15 cellular contexts compared by ENCODE assay signal in the genomic region with DNA sequence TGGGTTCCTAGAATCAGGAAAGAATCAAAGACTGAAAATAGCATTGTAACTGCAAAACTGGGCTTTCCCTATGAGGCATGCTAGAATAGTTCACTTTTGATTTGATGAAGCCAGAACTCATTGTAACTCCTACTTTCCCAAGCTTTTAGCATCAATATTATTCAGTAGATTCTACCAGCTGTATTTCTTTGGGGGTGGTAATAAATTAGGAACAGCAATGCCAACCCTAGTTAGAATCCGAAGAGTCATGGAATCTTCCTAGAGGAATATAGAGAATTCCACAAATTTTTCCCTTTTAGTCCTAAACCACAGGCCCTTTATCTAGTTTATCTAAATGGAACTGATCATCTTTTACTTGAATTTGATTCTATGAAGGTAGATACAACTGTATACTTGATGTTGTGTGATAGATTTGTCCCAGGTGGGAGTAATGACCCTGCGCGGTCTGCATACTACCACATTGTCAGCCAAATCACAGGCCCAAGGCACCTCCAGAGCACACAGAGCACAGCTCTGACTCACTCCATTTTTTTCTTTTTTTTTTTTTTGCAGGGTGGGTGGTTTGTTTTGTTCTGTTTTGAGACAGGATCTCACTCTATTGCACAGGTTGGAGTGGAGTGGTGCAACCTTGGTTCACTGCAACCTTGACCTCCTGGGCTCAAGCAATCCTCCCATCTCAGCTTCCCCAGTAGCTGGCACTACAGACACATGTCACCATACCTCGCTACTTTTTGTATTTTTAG.
A peak's percentile ranks its signal among the peaks of the same experiment; 100 is the strongest.
DNase-seq lines count a peak whose midpoint lies in the region; ATAC-seq and TF ChIP-seq lines count a peak whose summit lies in the region.
"Had no signal": no experiment of that assay in that cellular context is flagged by ENCODE, and none has a peak within 500 bp of the region (broad histone marks: within the 10 kb centered on the region; RNA-seq: fewer than 3 reads in every experiment).

No MANE protein-coding gene starts in this region.

- H3K4me3 Mint-ChIP-seq in activated T-cell treated with anti-CD3 and anti-CD28 coated beads, Interleukin-2, amount 50 U/mL, for 72 hours = peak overlapping the region in 1 of 2 donors; percentile 26

- H3K4me1 Mint-ChIP-seq in activated T-cell treated with anti-CD3 and anti-CD28 coated beads, Interleukin-2, amount 50 U/mL, for 72 hours (ENCODE audit: low read depth) = peaks cover 9% of the 10 kb centered on the region

- H3K27ac ChIP-seq in epithelial cell of prostate (peak overlapping the region; percentile 61), tibial artery (peak overlapping the region; percentile 29 to 33)
- H3K27ac ChIP-seq: thyroid gland had no signal

- H3K27me3 ChIP-seq in tibial artery = no peaks in the 10 kb centered on the region
- H3K27me3 ChIP-seq: thyroid gland had no signal

- H3K27ac Mint-ChIP-seq in activated T-cell treated with anti-CD3 and anti-CD28 coated beads, Interleukin-2, amount 50 U/mL, for 72 hours = no peak overlapping the region

- H3K36me3 Mint-ChIP-seq in activated T-cell treated with anti-CD3 and anti-CD28 coated beads, Interleukin-2, amount 50 U/mL, for 72 hours (ENCODE audit: insufficient read depth in 2 of 2) = peaks cover 1 to 2% of the 10 kb centered on the region in 2 donors

- H3K4me3 ChIP-seq in tibial artery = no peak overlapping the region
- H3K4me3 ChIP-seq: thyroid gland had no signal

- intact Hi-C loops in tibial artery (cut with DNase I; ENCODE audit: low total_unique reads) = no loop called here

- ATAC-seq in activated T-cell treated with anti-CD3 and anti-CD28 coated beads, Interleukin-2, amount 50 U/mL, for 72 hours (replicated peaks in 1 of 2) = peak; percentile 66 to 85
- peak; percentile 36 for ATAC-seq in HG03432 (IDR thresholded peaks at IDR 0.05; ENCODE audit: unreplicated experiment)
- ATAC-seq in activated CD4-positive, CD25-positive, alpha-beta regulatory T cell treated with anti-CD3 and anti-CD28 coated beads, Interleukin-2, amount 50 U/mL, for 24 hours = no peak

- peak; percentile 1 to 5 for DNase-seq in activated T-cell treated with anti-CD3 and anti-CD28 coated beads, Interleukin-2, amount 50 U/mL, for 72 hours
- no peak for DNase-seq in activated T-cell treated with anti-CD3 and anti-CD28 coated beads, Interleukin-2, amount 50 U/mL, for 48 hours
- DNase-seq in epithelial cell of prostate (ENCODE audit: low read depth, low spot score) (no peak), tibial artery (no peak), epidermal melanocyte (ENCODE audit: insufficient read length, low spot score) (no peak)
- DNase-seq in activated effector memory CD4-positive, alpha-beta T cell treated with anti-CD3 and anti-CD28 coated beads, Interleukin-2, amount 50 U/mL, for 16 hours = no peak
- DNase-seq: ACHN; activated CD4-positive, alpha-beta T cell treated with anti-CD3 and anti-CD28 coated beads, Interleukin-2, amount 50 U/mL, for 48 hours; caudate nucleus; hippocampal formation; NCI-H2171; SHP77 treated with DMSO at 0.1 percent for 48 hours; thyroid gland had no signal

- no peaks in the 10 kb centered on the region for H3K27me3 Mint-ChIP-seq in activated T-cell treated with anti-CD3 and anti-CD28 coated beads, Interleukin-2, amount 50 U/mL, for 72 hours (ENCODE audit: low read depth)

- H3K4me1 ChIP-seq in tibial artery = peaks cover 0 to 45% (median 18%) of the 10 kb centered on the region in 4 donors

- H3K9me3 ChIP-seq in tibial artery = no peaks in the 10 kb centered on the region
- H3K9me3 ChIP-seq: thyroid gland had no signal

- no peaks in the 10 kb centered on the region for H3K36me3 ChIP-seq in tibial artery
- H3K36me3 ChIP-seq: thyroid gland had no signal

- TF ChIP-seq CTCF in tibial artery (IDR thresholded peaks at IDR 0.05) = no peak

- peaks cover 0 to 5% of the 10 kb centered on the region in 2 donors for H3K9me3 Mint-ChIP-seq in activated T-cell treated with anti-CD3 and anti-CD28 coated beads, Interleukin-2, amount 50 U/mL, for 72 hours

Comparison
In these comparisons a context has a peak if more than half of its experiments do, and no peak if none do; other contexts are left out.
1. DNase-seq: peak in activated T-cell treated with anti-CD3 and anti-CD28 coated beads, Interleukin-2, amount 50 U/mL, for 72 hours (2 of 2); none in activated T-cell treated with anti-CD3 and anti-CD28 coated beads, Interleukin-2, amount 50 U/mL, for 48 hours (0 of 2), epithelial cell of prostate (single experiment), tibial artery (0 of 2), epidermal melanocyte (single experiment) and activated effector memory CD4-positive, alpha-beta T cell treated with anti-CD3 and anti-CD28 coated beads, Interleukin-2, amount 50 U/mL, for 16 hours (single experiment).
2. ATAC-seq: peak in activated T-cell treated with anti-CD3 and anti-CD28 coated beads, Interleukin-2, amount 50 U/mL, for 72 hours (2 of 2) and HG03432 (single experiment); none in activated CD4-positive, CD25-positive, alpha-beta regulatory T cell treated with anti-CD3 and anti-CD28 coated beads, Interleukin-2, amount 50 U/mL, for 24 hours (0 of 2).